Comparison of ENCODE assay signal across 14 cellular contexts in the genomic region with DNA sequence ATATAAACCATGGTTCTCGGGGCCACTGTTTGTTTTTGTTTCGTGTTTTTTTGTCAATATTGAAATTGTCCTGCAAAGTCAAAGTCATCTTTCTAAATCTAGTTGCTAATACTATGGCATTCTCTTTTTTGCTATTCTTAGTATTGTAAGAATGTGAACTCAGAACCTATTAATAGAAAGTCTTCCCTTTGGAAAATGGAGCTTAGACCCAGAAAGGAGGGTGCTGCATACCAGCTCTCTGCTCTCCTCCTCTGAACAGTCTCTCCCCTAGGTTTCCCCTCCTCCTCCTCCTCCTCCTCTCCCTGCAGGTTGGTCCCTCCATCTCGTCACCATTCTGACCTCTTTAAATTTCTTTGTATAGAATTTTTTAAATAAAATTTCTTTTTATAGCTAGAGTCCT.
A peak's percentile ranks its signal among the peaks of the same experiment; 100 is the strongest.
DNase-seq lines count a peak whose midpoint lies in the region; ATAC-seq, FAIRE-seq and TF ChIP-seq lines count a peak whose summit lies in the region.
"Had no signal": no experiment of that assay in that cellular context is flagged by ENCODE, and none has a peak within 500 bp of the region (broad histone marks: within the 10 kb centered on the region; RNA-seq: fewer than 3 reads in every experiment).

No MANE protein-coding gene starts in this region.

- TF ChIP-seq POLR2A in A549 (IDR thresholded peaks at IDR 0.05; ENCODE audit: low read length), result no peak

- intact Hi-C loops in lower lobe of right lung (cut with DNase I), result no loop called here

- TF ChIP-seq EP300 in A549 (IDR thresholded peaks at IDR 0.05), result no peak

- H3K27me3 ChIP-seq in thoracic aorta (replicated peaks; ENCODE audit: insufficient read depth), result no peaks in the 10 kb centered on the region
- no peaks in the 10 kb centered on the region for H3K27me3 ChIP-seq in lower lobe of right lung (ENCODE audit: low read depth)
- H3K27me3 ChIP-seq: BLaER1 treated with 17β-estradiol and CSF1 and Interleukin-3, amounts not matched to agents 10 nM and 100 nM had no signal

- no peak for FAIRE-seq in A549 (lab: Jason Lieb, UNC)

- H3K36me3 ChIP-seq in thoracic aorta (no peaks in the 10 kb centered on the region), lower lobe of right lung (no peaks in the 10 kb centered on the region)
- H3K36me3 ChIP-seq: BLaER1 treated with 17β-estradiol and CSF1 and Interleukin-3, amounts not matched to agents 10 nM and 100 nM had no signal

- TF ChIP-seq RAD21 in A549 (conservative IDR thresholded peaks at IDR 0.05 in 1 of 2, IDR thresholded peaks at IDR 0.05 in 1 of 2), result no peak

- DNase-seq in A549 (ENCODE audit: low read depth in 1 of 2, low spot score in 1 of 2) (no peak), fibroblast of gingiva (ENCODE audit: low read depth) (peak; percentile 3), thoracic aorta (ENCODE audit: low spot score) (no peak), NCI-H748 treated with DMSO at 0.1 percent for 48 hours (lab: John Stamatoyannopoulos, UW) (no peak), lower lobe of right lung (no peak), NCI-H748 (lab: John Stamatoyannopoulos, UW; ENCODE audit: unreplicated experiment) (no peak), NCI-H526 treated with DMSO at 0.1 percent for 48 hours (lab: John Stamatoyannopoulos, UW) (no peak)
- DNase-seq: CD4-positive, CD25-positive, alpha-beta regulatory T cell; DMS53; H9 had no signal

- no peaks in the 10 kb centered on the region for H3K9me3 ChIP-seq in A549
- no peaks in the 10 kb centered on the region for H3K9me3 ChIP-seq in thoracic aorta
- H3K9me3 ChIP-seq in lower lobe of right lung, result no peaks in the 10 kb centered on the region

- H3K27ac ChIP-seq in A549, result no peak overlapping the region
- H3K27ac ChIP-seq in thoracic aorta, result peak overlapping the region; percentile 50 to 62
- no peak overlapping the region for H3K27ac ChIP-seq in lower lobe of right lung
- H3K27ac ChIP-seq: 22Rv1; BLaER1 treated with 17β-estradiol and CSF1 and Interleukin-3, amounts not matched to agents 10 nM and 100 nM had no signal

- ATAC-seq in A549 (no peak), SK-N-SH treated with all-trans-retinoic acid at 6 μM for 48 hours (peak; percentile 32; the same call in 2 of the 3 replicates), thoracic aorta (ENCODE audit: insufficient number of reproducible peaks, low FRiP score, low read depth) (peak; percentile 82), lower lobe of right lung (no peak)
- ATAC-seq: GM23338 had no signal

- peak overlapping the region; percentile 51 for H3K4me2 ChIP-seq in A549
- H3K4me2 ChIP-seq: BLaER1 treated with 17β-estradiol and CSF1 and Interleukin-3, amounts not matched to agents 10 nM and 100 nM; GM23338 had no signal

- TF ChIP-seq CTCF in A549 (IDR thresholded peaks at IDR 0.05), result no peak
- no peak for TF ChIP-seq CTCF in thoracic aorta (IDR thresholded peaks at IDR 0.05)
- no peak for TF ChIP-seq CTCF in lower lobe of right lung (IDR thresholded peaks at IDR 0.05)

- WGBS in A549 (ENCODE audit: missing lambda C conversion rate), result 53% methylated on average over 3 of the region's 3 CpGs

- POLR2A ChIA-PET in A549 (lab: Yijun Ruan, JAX), result no interaction called here

- CTCF ChIA-PET in A549 (lab: Yijun Ruan, JAX), result interaction anchor here (0.8 kb wide), 1 partner anchor 177 kb away, joined by 3 read pairs; no protein-coding TSS in a partner anchor

- H3K4me1 ChIP-seq in A549 (peaks cover 13% of the 10 kb centered on the region), thoracic aorta (ENCODE audit: control insufficient read depth in 1 of 2, low read depth in 2 of 2) (peaks cover 13 to 38% of the 10 kb centered on the region in 2 donors), lower lobe of right lung (no peaks in the 10 kb centered on the region)
- H3K4me1 ChIP-seq: BLaER1 treated with 17β-estradiol and CSF1 and Interleukin-3, amounts not matched to agents 10 nM and 100 nM had no signal

- H3K4me3 ChIP-seq in A549 (no peak overlapping the region), thoracic aorta (peak overlapping the region; percentile 37), lower lobe of right lung (no peak overlapping the region)
- H3K4me3 ChIP-seq: BLaER1 treated with 17β-estradiol and CSF1 and Interleukin-3, amounts not matched to agents 10 nM and 100 nM; GM23338 had no signal

TF ChIP-seq in A549, 52 proteins besides CTCF, POLR2A, EP300 and RAD21:
- TF ChIP-seq EHF (CRISPR knock-in tag; IDR thresholded peaks at IDR 0.05), result no peak
- TF ChIP-seq KDM1A (IDR thresholded peaks at IDR 0.05; ENCODE audit: low read depth), result no peak
- no peak for TF ChIP-seq NR3C1 (IDR thresholded peaks at IDR 0.05)
- TF ChIP-seq FOSL2 (IDR thresholded peaks at IDR 0.05), result no peak
- TF ChIP-seq FOSL2 (CRISPR knock-in tag; IDR thresholded peaks at IDR 0.05), result no peak
- TF ChIP-seq SREBF2 (IDR thresholded peaks at IDR 0.05), result no peak
- TF ChIP-seq, protein P1, sequence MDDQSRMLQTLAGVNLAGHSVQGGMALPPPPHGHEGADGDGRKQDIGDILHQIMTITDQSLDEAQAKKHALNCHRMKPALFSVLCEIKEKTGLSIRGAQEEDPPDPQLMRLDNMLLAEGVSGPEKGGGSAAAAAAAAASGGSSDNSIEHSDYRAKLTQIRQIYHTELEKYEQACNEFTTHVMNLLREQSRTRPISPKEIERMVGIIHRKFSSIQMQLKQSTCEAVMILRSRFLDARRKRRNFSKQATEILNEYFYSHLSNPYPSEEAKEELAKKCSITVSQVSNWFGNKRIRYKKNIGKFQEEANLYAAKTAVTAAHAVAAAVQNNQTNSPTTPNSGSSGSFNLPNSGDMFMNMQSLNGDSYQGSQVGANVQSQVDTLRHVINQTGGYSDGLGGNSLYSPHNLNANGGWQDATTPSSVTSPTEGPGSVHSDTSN (IDR thresholded peaks at IDR 0.05), result no peak
- no peak for TF ChIP-seq KDM5A (IDR thresholded peaks at IDR 0.05)
- no peak for TF ChIP-seq PHF8 (IDR thresholded peaks at IDR 0.05; ENCODE audit: borderline replicate concordance, low read depth)
- no peak for TF ChIP-seq CHD2 (IDR thresholded peaks at IDR 0.05; ENCODE audit: low read length, partially characterized antibody)
- TF ChIP-seq, protein P2, sequence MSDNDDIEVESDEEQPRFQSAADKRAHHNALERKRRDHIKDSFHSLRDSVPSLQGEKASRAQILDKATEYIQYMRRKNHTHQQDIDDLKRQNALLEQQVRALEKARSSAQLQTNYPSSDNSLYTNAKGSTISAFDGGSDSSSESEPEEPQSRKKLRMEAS (IDR thresholded peaks at IDR 0.05), result no peak
- TF ChIP-seq, protein P3, sequence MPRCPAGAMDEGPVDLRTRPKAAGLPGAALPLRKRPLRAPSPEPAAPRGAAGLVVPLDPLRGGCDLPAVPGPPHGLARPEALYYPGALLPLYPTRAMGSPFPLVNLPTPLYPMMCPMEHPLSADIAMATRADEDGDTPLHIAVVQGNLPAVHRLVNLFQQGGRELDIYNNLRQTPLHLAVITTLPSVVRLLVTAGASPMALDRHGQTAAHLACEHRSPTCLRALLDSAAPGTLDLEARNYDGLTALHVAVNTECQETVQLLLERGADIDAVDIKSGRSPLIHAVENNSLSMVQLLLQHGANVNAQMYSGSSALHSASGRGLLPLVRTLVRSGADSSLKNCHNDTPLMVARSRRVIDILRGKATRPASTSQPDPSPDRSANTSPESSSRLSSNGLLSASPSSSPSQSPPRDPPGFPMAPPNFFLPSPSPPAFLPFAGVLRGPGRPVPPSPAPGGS (IDR thresholded peaks at IDR 0.05), result no peak

TF ChIP-seq in SK-N-SH treated with all-trans-retinoic acid at 6 μM for 48 hours, 23 proteins besides CTCF, POLR2A, EP300 and RAD21:
- TF ChIP-seq SNAI2 (CRISPR knock-in tag; IDR thresholded peaks at IDR 0.05), result no peak
- no peak for TF ChIP-seq ESRRG (CRISPR knock-in tag; IDR thresholded peaks at IDR 0.05)
- TF ChIP-seq GLIS3 (CRISPR knock-in tag; IDR thresholded peaks at IDR 0.05), result no peak
- no peak for TF ChIP-seq ZNF565 (CRISPR knock-in tag; conservative IDR thresholded peaks at IDR 0.05; ENCODE audit: low read depth)
- TF ChIP-seq, protein P4, sequence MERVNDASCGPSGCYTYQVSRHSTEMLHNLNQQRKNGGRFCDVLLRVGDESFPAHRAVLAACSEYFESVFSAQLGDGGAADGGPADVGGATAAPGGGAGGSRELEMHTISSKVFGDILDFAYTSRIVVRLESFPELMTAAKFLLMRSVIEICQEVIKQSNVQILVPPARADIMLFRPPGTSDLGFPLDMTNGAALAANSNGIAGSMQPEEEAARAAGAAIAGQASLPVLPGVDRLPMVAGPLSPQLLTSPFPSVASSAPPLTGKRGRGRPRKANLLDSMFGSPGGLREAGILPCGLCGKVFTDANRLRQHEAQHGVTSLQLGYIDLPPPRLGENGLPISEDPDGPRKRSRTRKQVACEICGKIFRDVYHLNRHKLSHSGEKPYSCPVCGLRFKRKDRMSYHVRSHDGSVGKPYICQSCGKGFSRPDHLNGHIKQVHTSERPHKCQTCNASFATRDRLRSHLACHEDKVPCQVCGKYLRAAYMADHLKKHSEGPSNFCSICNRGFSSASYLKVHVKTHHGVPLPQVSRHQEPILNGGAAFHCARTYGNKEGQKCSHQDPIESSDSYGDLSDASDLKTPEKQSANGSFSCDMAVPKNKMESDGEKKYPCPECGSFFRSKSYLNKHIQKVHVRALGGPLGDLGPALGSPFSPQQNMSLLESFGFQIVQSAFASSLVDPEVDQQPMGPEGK (CRISPR knock-in tag; IDR thresholded peaks at IDR 0.05; ENCODE audit: borderline replicate concordance), result no peak

Comparison
In these comparisons a context has a peak if more than half of its experiments do, and no peak if none do; other contexts are left out.
1. ATAC-seq: peak in SK-N-SH treated with all-trans-retinoic acid at 6 μM for 48 hours (single experiment) and thoracic aorta (single experiment); none in A549 (0 of 2) and lower lobe of right lung (0 of 2).
2. H3K27ac ChIP-seq: peak in thoracic aorta (2 of 2); none in A549 (0 of 2) and lower lobe of right lung (single experiment).